In the genomic region with DNA sequence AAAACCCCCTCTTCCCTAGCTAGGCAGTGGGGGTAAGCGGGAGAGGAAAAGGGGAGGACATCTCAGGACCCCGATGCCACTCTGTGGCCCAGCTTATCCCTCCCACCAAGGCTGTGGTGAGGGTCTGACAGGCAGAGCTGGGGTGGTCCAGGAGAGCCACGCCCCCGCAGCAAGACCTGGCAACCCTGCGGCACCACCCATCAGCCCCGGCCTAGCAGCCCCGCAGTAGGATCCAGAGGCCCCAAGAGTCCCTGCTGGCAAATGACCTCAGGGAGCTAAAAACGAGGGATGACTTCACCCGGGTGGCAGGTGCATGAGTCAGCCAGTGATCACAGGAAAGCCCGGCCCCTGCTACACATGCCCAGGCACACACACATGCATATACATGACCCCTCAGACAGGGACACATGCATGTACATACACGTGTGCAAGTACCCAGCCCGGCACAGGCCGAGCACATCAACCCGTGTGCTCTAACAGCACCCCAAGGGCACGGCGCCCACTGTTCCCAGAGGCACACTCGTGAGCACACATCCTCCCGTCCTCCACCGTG, we compare ENCODE assay signal across 1 cellular context.
TF ChIP-seq lines count a peak whose summit lies in the region.

No MANE protein-coding gene starts in this region.

TF ChIP-seq in HCT116, 20 proteins besides CTCF, POLR2A, EP300 and RAD21 (continued from another document):
- TF ChIP-seq, protein P1, sequence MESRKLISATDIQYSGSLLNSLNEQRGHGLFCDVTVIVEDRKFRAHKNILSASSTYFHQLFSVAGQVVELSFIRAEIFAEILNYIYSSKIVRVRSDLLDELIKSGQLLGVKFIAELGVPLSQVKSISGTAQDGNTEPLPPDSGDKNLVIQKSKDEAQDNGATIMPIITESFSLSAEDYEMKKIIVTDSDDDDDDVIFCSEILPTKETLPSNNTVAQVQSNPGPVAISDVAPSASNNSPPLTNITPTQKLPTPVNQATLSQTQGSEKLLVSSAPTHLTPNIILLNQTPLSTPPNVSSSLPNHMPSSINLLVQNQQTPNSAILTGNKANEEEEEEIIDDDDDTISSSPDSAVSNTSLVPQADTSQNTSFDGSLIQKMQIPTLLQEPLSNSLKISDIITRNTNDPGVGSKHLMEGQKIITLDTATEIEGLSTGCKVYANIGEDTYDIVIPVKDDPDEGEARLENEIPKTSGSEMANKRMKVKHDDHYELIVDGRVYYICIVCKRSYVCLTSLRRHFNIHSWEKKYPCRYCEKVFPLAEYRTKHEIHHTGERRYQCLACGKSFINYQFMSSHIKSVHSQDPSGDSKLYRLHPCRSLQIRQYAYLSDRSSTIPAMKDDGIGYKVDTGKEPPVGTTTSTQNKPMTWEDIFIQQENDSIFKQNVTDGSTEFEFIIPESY (IDR thresholded peaks at IDR 0.05; ENCODE audit: extremely low read depth, insufficient replicate concordance, low read length) = no peak
- TF ChIP-seq, protein P2, sequence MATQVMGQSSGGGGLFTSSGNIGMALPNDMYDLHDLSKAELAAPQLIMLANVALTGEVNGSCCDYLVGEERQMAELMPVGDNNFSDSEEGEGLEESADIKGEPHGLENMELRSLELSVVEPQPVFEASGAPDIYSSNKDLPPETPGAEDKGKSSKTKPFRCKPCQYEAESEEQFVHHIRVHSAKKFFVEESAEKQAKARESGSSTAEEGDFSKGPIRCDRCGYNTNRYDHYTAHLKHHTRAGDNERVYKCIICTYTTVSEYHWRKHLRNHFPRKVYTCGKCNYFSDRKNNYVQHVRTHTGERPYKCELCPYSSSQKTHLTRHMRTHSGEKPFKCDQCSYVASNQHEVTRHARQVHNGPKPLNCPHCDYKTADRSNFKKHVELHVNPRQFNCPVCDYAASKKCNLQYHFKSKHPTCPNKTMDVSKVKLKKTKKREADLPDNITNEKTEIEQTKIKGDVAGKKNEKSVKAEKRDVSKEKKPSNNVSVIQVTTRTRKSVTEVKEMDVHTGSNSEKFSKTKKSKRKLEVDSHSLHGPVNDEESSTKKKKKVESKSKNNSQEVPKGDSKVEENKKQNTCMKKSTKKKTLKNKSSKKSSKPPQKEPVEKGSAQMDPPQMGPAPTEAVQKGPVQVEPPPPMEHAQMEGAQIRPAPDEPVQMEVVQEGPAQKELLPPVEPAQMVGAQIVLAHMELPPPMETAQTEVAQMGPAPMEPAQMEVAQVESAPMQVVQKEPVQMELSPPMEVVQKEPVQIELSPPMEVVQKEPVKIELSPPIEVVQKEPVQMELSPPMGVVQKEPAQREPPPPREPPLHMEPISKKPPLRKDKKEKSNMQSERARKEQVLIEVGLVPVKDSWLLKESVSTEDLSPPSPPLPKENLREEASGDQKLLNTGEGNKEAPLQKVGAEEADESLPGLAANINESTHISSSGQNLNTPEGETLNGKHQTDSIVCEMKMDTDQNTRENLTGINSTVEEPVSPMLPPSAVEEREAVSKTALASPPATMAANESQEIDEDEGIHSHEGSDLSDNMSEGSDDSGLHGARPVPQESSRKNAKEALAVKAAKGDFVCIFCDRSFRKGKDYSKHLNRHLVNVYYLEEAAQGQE (IDR thresholded peaks at IDR 0.05; ENCODE audit: low read depth) = no peak
- TF ChIP-seq EZH2 (IDR thresholded peaks at IDR 0.05) (no peak), YY1 (IDR thresholded peaks at IDR 0.05; ENCODE audit: extremely low read depth, insufficient replicate concordance, low read depth, low read length) (no peak), CBX3 (IDR thresholded peaks at IDR 0.05; ENCODE audit: low read depth) (no peak), CEBPB (IDR thresholded peaks at IDR 0.05; ENCODE audit: low read depth) (no peak)
TF ChIP-seq in HCT116: peak in this region for 3.
